In the genomic region with DNA sequence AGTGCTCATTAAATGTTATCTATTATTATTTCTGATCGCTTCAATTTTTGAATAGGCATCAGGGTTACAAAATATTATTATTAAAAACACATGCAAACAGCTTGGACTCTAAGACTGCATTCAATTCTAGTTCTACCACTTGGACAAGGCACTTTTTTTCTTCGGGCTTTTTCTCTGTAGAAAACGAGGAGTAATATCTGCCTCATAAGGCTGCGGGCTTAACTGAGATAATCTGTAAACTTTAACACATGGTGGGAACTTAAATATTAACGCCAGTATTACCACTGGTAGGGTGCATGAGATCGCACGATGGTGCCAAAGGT, we compare ENCODE assay signal across 8 cellular contexts. TPM values are rescaled to one million over a fixed set of nuclear protein-coding genes. Genes with fewer than 3 reads are reported as not detected.
DNase-seq lines count a peak whose midpoint lies in the region; ATAC-seq and TF ChIP-seq lines count a peak whose summit lies in the region.

No MANE protein-coding gene starts in this region.

- 2 to 4% (median 3%) methylated on average over 7 of the region's 7 CpGs for WGBS in stomach, 5 donors

- H3K4me1 ChIP-seq in iPS-15b (ENCODE audit: control insufficient read depth, insufficient read depth, low read length) (no peaks in the 10 kb centered on the region), stomach (peaks cover 3 to 22% (median 14%) of the 10 kb centered on the region in 4 donors)

- H3K27ac Mint-ChIP-seq in activated CD4-positive, alpha-beta memory T cell treated with anti-CD3 and anti-CD28 coated beads for 36 hours, result peak overlapping the region; percentile 84

- ATAC-seq in HG02678 (IDR thresholded peaks at IDR 0.05; ENCODE audit: unreplicated experiment), result peak; percentile 38
- no peak for ATAC-seq in GM18520 (IDR thresholded peaks at IDR 0.05; ENCODE audit: unreplicated experiment)

- CTCF ChIA-PET in activated CD4-positive, alpha-beta memory T cell treated with anti-CD3 and anti-CD28 coated beads for 36 hours (lab: Charles Lee), result interaction anchor here (0.9 to 2.2 kb wide), 6 partner anchors 10 to 636 kb away, joined by 3 to 8 read pairs (median 4); a partner anchor contains a TSS

- no peaks in the 10 kb centered on the region for H3K27me3 ChIP-seq in iPS-15b (ENCODE audit: control insufficient read depth, insufficient read depth, low read length)
- no peaks in the 10 kb centered on the region for H3K27me3 ChIP-seq in stomach

- no peaks in the 10 kb centered on the region for H3K9me3 ChIP-seq in iPS-15b (ENCODE audit: control insufficient read depth, insufficient read depth, low read length)
- no peaks in the 10 kb centered on the region for H3K9me3 ChIP-seq in stomach

- peak overlapping the region; percentile 98 for H3K4me3 Mint-ChIP-seq in activated CD4-positive, alpha-beta memory T cell treated with anti-CD3 and anti-CD28 coated beads for 36 hours

- H3K27ac ChIP-seq in stomach, result peak overlapping the region; percentile 52 to 86 (median 83)

- H3K36me3 ChIP-seq in iPS-15b (ENCODE audit: control insufficient read depth, insufficient read depth, low read length) (no peaks in the 10 kb centered on the region), stomach (peaks cover 0 to under 1% (median 0%) of the 10 kb centered on the region in 4 donors)

- no peaks in the 10 kb centered on the region for H3K9me3 Mint-ChIP-seq in activated CD4-positive, alpha-beta memory T cell treated with anti-CD3 and anti-CD28 coated beads for 36 hours

- no peaks in the 10 kb centered on the region for H3K27me3 Mint-ChIP-seq in activated CD4-positive, alpha-beta memory T cell treated with anti-CD3 and anti-CD28 coated beads for 36 hours

- H3K9ac ChIP-seq in iPS-15b (ENCODE audit: low read depth, low read length), result peak overlapping the region; percentile 41

- H3K36me3 Mint-ChIP-seq in activated CD4-positive, alpha-beta memory T cell treated with anti-CD3 and anti-CD28 coated beads for 36 hours, result peaks cover 7% of the 10 kb centered on the region

- DNase-seq in GM12864 (ENCODE audit: low read depth) (no peak), stomach (no peak), NCI-H2029 treated with DMSO at 0.1 percent for 48 hours (lab: John Stamatoyannopoulos, UW) (no peak), NCI-H2029 (lab: John Stamatoyannopoulos, UW) (no peak)
- DNase-seq in activated CD4-positive, alpha-beta memory T cell treated with anti-CD3 and anti-CD28 coated beads for 36 hours, result no peak

- POLR2A ChIA-PET in activated CD4-positive, alpha-beta memory T cell treated with anti-CD3 and anti-CD28 coated beads for 36 hours (lab: Charles Lee), result interaction anchor here (1.4 kb wide), 1 partner anchor 53 kb away, joined by 21 read pairs; a partner anchor contains a TSS

- H3K4me3 ChIP-seq in GM12864 (ENCODE audit: low read depth, low read length), result peak overlapping the region; percentile 95
- peak overlapping the region; percentile 90 for H3K4me3 ChIP-seq in iPS-15b (ENCODE audit: low read depth, low read length)
- H3K4me3 ChIP-seq in stomach, result peak overlapping the region; percentile 68 to 85 (median 76)

- TF ChIP-seq CTCF in GM12864 (IDR thresholded peaks at IDR 0.05; ENCODE audit: low read depth, low read length, missing control alignments) (no peak), stomach (IDR thresholded peaks at IDR 0.05) (no peak)

- intact Hi-C loops in activated CD4-positive, alpha-beta memory T cell treated with anti-CD3 and anti-CD28 coated beads for 36 hours (cut with micrococcal nuclease), result loop anchor here (1.0 to 5.0 kb wide), 7 partner anchors 54 to 1804 kb away; a partner anchor contains a TSS
- intact Hi-C loops in stomach (cut with DNase I; ENCODE audit: low total_unique reads), result loop anchor here (10.0 kb wide), 1 partner anchor 898 kb away; no protein-coding TSS in a partner anchor

- TF ChIP-seq POLR2A in stomach (IDR thresholded peaks at IDR 0.05), result no peak

- no peak for TF ChIP-seq EP300 in stomach (IDR thresholded peaks at IDR 0.05)

- peaks cover 31% of the 10 kb centered on the region for H3K4me1 Mint-ChIP-seq in activated CD4-positive, alpha-beta memory T cell treated with anti-CD3 and anti-CD28 coated beads for 36 hours (ENCODE audit: low read depth)

RNA-seq across cellular contexts. Expression of a gene that starts 0.5 kb away (rescaled TPM):
- total RNA-seq in activated CD4-positive, alpha-beta memory T cell treated with anti-CD3 and anti-CD28 coated beads for 36 hours, result 10 to 100 TPM; 32.7 to 34.9 TPM
- 100 to 1,000 TPM in 1 of 5 donors, 10 to 100 TPM in 2, 1 to 10 TPM in 2; 4.8 to 140 (median 13.6) TPM for total RNA-seq in stomach
- polyA plus RNA-seq in stomach, result 1 to 10 TPM; 5.4 to 5.7 (median 5.4) TPM

RNA-seq across cellular contexts. Expression of a gene that starts 54.0 kb away (rescaled TPM):
- total RNA-seq in activated CD4-positive, alpha-beta memory T cell treated with anti-CD3 and anti-CD28 coated beads for 36 hours, result 100 to 1,000 TPM; 191 to 205 TPM
- total RNA-seq in stomach, result 10 to 100 TPM in 4 of 5 donors, 1 to 10 TPM in 1; 3.2 to 50.2 (median 12.9) TPM
- 1 to 10 TPM; 2.1 to 5.3 (median 3.5) TPM for polyA plus RNA-seq in stomach
